8 cellular contexts compared by ENCODE assay signal in genomic region chr5:111758284-111758628, GRCh38. TPM values are rescaled to one million over a fixed set of nuclear protein-coding genes. Genes with fewer than 3 reads are reported as not detected.
DNase-seq lines count a peak whose midpoint lies in the region; ATAC-seq, FAIRE-seq and TF ChIP-seq lines count a peak whose summit lies in the region.

No MANE protein-coding gene starts in this region.

- H3K79me2 ChIP-seq in astrocyte (ENCODE audit: insufficient read depth, low read length): peaks cover 37% of the 10 kb centered on the region

- CTCF ChIA-PET in activated CD8-positive, alpha-beta memory T cell treated with anti-CD3 and anti-CD28 coated beads, Interleukin-2, amount 10 ng/mL, durations not matched to agents 7 days and 5 days (lab: Charles Lee): interaction anchor here (1.1 to 1.6 kb wide), 3 partner anchors 208 to 666 kb away, joined by 3 to 4 read pairs (median 3); partner anchors contain the start of gene WDR36

- no peaks in the 10 kb centered on the region for H3K36me3 Mint-ChIP-seq in activated CD8-positive, alpha-beta memory T cell treated with anti-CD3 and anti-CD28 coated beads, Interleukin-2, amount 10 ng/mL, durations not matched to agents 7 days and 5 days
- no peaks in the 10 kb centered on the region for H3K36me3 Mint-ChIP-seq in astrocyte (ENCODE audit: low read depth, unreplicated experiment)

- no peaks in the 10 kb centered on the region for H3K36me3 ChIP-seq in astrocyte (ENCODE audit: insufficient read depth, low read length)
- no peaks in the 10 kb centered on the region for H3K36me3 ChIP-seq in liver (ENCODE audit: control insufficient read depth in 4 of 4, insufficient read depth in 3 of 4, low read depth in 1 of 4, low read length in 3 of 4)
- H3K36me3 ChIP-seq in thymus (ENCODE audit: control insufficient read depth, insufficient read depth): no peaks in the 10 kb centered on the region

- H3K9ac ChIP-seq in astrocyte (ENCODE audit: low read length) (peak overlapping the region; percentile 100), liver (ENCODE audit: low read depth in 1 of 2, low read length in 2 of 2) (peak overlapping the region in 1 of 2 donors; percentile 89)

- H3K27me3 Mint-ChIP-seq in activated CD8-positive, alpha-beta memory T cell treated with anti-CD3 and anti-CD28 coated beads, Interleukin-2, amount 10 ng/mL, durations not matched to agents 7 days and 5 days: peaks cover 45% of the 10 kb centered on the region
- no peaks in the 10 kb centered on the region for H3K27me3 Mint-ChIP-seq in astrocyte (ENCODE audit: low read depth, unreplicated experiment)

- H3K9me3 Mint-ChIP-seq in activated CD8-positive, alpha-beta memory T cell treated with anti-CD3 and anti-CD28 coated beads, Interleukin-2, amount 10 ng/mL, durations not matched to agents 7 days and 5 days (ENCODE audit: low read depth): no peaks in the 10 kb centered on the region
- no peaks in the 10 kb centered on the region for H3K9me3 Mint-ChIP-seq in astrocyte (ENCODE audit: unreplicated experiment)

- peak overlapping the region; percentile 58 for H3K4me3 ChIP-seq in astrocyte (ENCODE audit: insufficient read depth, low read depth, low read length)
- H3K4me3 ChIP-seq in liver (ENCODE audit: low read depth in 1 of 3, low read length in 3 of 3): peak overlapping the region; percentile 70 to 86 (median 71)
- peak overlapping the region; percentile 90 for H3K4me3 ChIP-seq in thymus (ENCODE audit: low read length)

- no peaks in the 10 kb centered on the region for H4K20me1 ChIP-seq in astrocyte (ENCODE audit: insufficient read depth, low read length)

- H2AFZ ChIP-seq in astrocyte (ENCODE audit: low read depth, low read length): peak overlapping the region; percentile 73

- ATAC-seq in activated CD8-positive, alpha-beta memory T cell treated with anti-CD3 and anti-CD28 coated beads, Interleukin-2, amount 10 ng/mL, durations not matched to agents 7 days and 5 days: no peak
- ATAC-seq in GM21447 (IDR thresholded peaks at IDR 0.05; ENCODE audit: unreplicated experiment) (no peak), HG03460 (IDR thresholded peaks at IDR 0.05; ENCODE audit: unreplicated experiment) (no peak)

- H3K4me1 Mint-ChIP-seq in activated CD8-positive, alpha-beta memory T cell treated with anti-CD3 and anti-CD28 coated beads, Interleukin-2, amount 10 ng/mL, durations not matched to agents 7 days and 5 days: peaks cover 12% of the 10 kb centered on the region
- H3K4me1 Mint-ChIP-seq in astrocyte (ENCODE audit: low read depth, unreplicated experiment): peaks cover 24% of the 10 kb centered on the region

- no peak for TF ChIP-seq RAD21 in liver (IDR thresholded peaks at IDR 0.05)

- H3K27me3 ChIP-seq in astrocyte (ENCODE audit: insufficient read depth, low read length): no peaks in the 10 kb centered on the region
- H3K27me3 ChIP-seq in liver (ENCODE audit: control insufficient read depth in 4 of 4, insufficient read depth in 4 of 4, low read length in 3 of 4): no peaks in the 10 kb centered on the region
- no peaks in the 10 kb centered on the region for H3K27me3 ChIP-seq in thymus (ENCODE audit: control insufficient read depth, insufficient read depth)

- H3K9me3 ChIP-seq in astrocyte (ENCODE audit: insufficient read depth, low read depth, low read length) (no peaks in the 10 kb centered on the region), liver (ENCODE audit: control insufficient read depth in 4 of 4, low read length in 3 of 4) (no peaks in the 10 kb centered on the region), thymus (ENCODE audit: control insufficient read depth) (no peaks in the 10 kb centered on the region)

- no peak for DNase-seq in activated CD8-positive, alpha-beta memory T cell treated with anti-CD3 and anti-CD28 coated beads, Interleukin-2, amount 10 ng/mL, durations not matched to agents 7 days and 5 days
- no peak for DNase-seq in activated CD8-positive, alpha-beta memory T cell treated with anti-CD3 and anti-CD28 coated beads, Interleukin-2, amount 50 U/mL, for 48 hours
- no peak for DNase-seq in astrocyte (ENCODE audit: low read depth)
- DNase-seq in stimulated activated CD4-positive, alpha-beta T cell treated with anti-CD3 and anti-CD28 coated beads, Interleukin-4, amount 100 ng/mL, for 24 hours: no peak

- peak overlapping the region; percentile 80 for H3K4me3 Mint-ChIP-seq in activated CD8-positive, alpha-beta memory T cell treated with anti-CD3 and anti-CD28 coated beads, Interleukin-2, amount 10 ng/mL, durations not matched to agents 7 days and 5 days
- peak overlapping the region; percentile 88 for H3K4me3 Mint-ChIP-seq in astrocyte (ENCODE audit: unreplicated experiment)

- H3K27ac ChIP-seq in astrocyte (ENCODE audit: low read depth, low read length) (peak overlapping the region; percentile 98), liver (ENCODE audit: low read depth in 1 of 2, low read length in 2 of 2) (peak overlapping the region; percentile 92 to 94), thymus (ENCODE audit: low read depth) (peak overlapping the region; percentile 96)

- peak overlapping the region; percentile 92 for H3K4me2 ChIP-seq in astrocyte (ENCODE audit: low read length)

- no peak for FAIRE-seq in astrocyte (lab: Jason Lieb, UNC)

- peak overlapping the region; percentile 73 for H3K27ac Mint-ChIP-seq in activated CD8-positive, alpha-beta memory T cell treated with anti-CD3 and anti-CD28 coated beads, Interleukin-2, amount 10 ng/mL, durations not matched to agents 7 days and 5 days
- peak overlapping the region; percentile 83 for H3K27ac Mint-ChIP-seq in astrocyte (ENCODE audit: unreplicated experiment)

- H3K4me1 ChIP-seq in astrocyte (ENCODE audit: insufficient read depth, low read length): peaks cover 14% of the 10 kb centered on the region
- peaks cover 0 to 20% (median 6%) of the 10 kb centered on the region in 4 donors for H3K4me1 ChIP-seq in liver (ENCODE audit: control insufficient read depth in 4 of 4, insufficient read depth in 4 of 4, low read length in 3 of 4)
- H3K4me1 ChIP-seq in thymus (ENCODE audit: control insufficient read depth, insufficient read depth, low read length): no peaks in the 10 kb centered on the region

- WGBS in liver: 4% methylated on average over 5 of the region's 5 CpGs
- 5% methylated on average over 5 of the region's 5 CpGs for WGBS in thymus

- TF ChIP-seq CTCF in astrocyte (IDR thresholded peaks at IDR 0.05; ENCODE audit: insufficient read depth, low read depth, low read length): no peak
- TF ChIP-seq CTCF in liver (IDR thresholded peaks at IDR 0.05; ENCODE audit: low read depth, low read length, missing input control): no peak

TF ChIP-seq in liver, 16 proteins besides CTCF, POLR2A, EP300 and RAD21 (continues in another document):
- TF ChIP-seq HNF4G (IDR thresholded peaks at IDR 0.05): no peak
- no peak for TF ChIP-seq JUND (IDR thresholded peaks at IDR 0.05)
- no peak for TF ChIP-seq FOXA1 (IDR thresholded peaks at IDR 0.05)
- TF ChIP-seq RXRA (IDR thresholded peaks at IDR 0.05): no peak
- TF ChIP-seq NR2F2 (IDR thresholded peaks at IDR 0.05): no peak
- no peak for TF ChIP-seq TAF1 (conservative IDR thresholded peaks at IDR 0.05)
- no peak for TF ChIP-seq ZBTB33 (IDR thresholded peaks at IDR 0.05)
- TF ChIP-seq HNF4A (conservative IDR thresholded peaks at IDR 0.05): no peak
- TF ChIP-seq REST (IDR thresholded peaks at IDR 0.05): no peak
- TF ChIP-seq FOXA2 (IDR thresholded peaks at IDR 0.05): no peak
- TF ChIP-seq ATF3 (IDR thresholded peaks at IDR 0.05): no peak

RNA-seq across cellular contexts. Expression of gene NREP, which starts 1.3 kb away (rescaled TPM):
- total RNA-seq in activated CD8-positive, alpha-beta memory T cell treated with anti-CD3 and anti-CD28 coated beads, Interleukin-2, amount 10 ng/mL, durations not matched to agents 7 days and 5 days: 1 to 10 TPM; 5.4 to 7.0 TPM
- total RNA-seq in astrocyte (185 and 188 TPM in 2 replicates), liver (10 to 100 TPM; 12.6 to 82.7 TPM)
- polyA plus RNA-seq in liver (1 to 10 TPM; 3.0 to 7.0 TPM), thymus (76.6 TPM)
